In genomic region chr22:25494774-25495173, GRCh38 we compare ENCODE assay signal across 12 cellular contexts.
DNase-seq lines count a peak whose midpoint lies in the region; ATAC-seq and TF ChIP-seq lines count a peak whose summit lies in the region.
"Had no signal": no experiment of that assay in that cellular context is flagged by ENCODE, and none has a peak within 500 bp of the region (broad histone marks: within the 10 kb centered on the region; RNA-seq: fewer than 3 reads in every experiment).

No MANE protein-coding gene starts in this region.

- TF ChIP-seq POLR2A in transverse colon (IDR thresholded peaks at IDR 0.05) = no peak

- H3K27ac ChIP-seq in transverse colon = no peak overlapping the region
- H3K27ac ChIP-seq: BLaER1 treated with 17β-estradiol and CSF1 and Interleukin-3, amounts not matched to agents 10 nM and 100 nM; left ventricle myocardium inferior had no signal

- peak; percentile 50 for DNase-seq in GM10266 (ENCODE audit: extremely low spot score)
- no peak for DNase-seq in activated B cell treated with CpG ODN at 0.5 μM for 24 hours
- no peak for DNase-seq in COLO829 (ENCODE audit: low spot score)
- no peak for DNase-seq in KG1 (lab: John Stamatoyannopoulos, UW)
- DNase-seq in cortex of kidney (lab: John Stamatoyannopoulos, UW) = no peak
- DNase-seq in transverse colon = no peak
- DNase-seq: left ventricle myocardium inferior, NCI-H1436 treated with DMSO at 0.1 percent for 48 hours, Right ventricle myocardium superior had no signal

- peak; percentile 75 for ATAC-seq in GM19438 (IDR thresholded peaks at IDR 0.05; ENCODE audit: low read depth, unreplicated experiment)
- ATAC-seq in HG03280 (IDR thresholded peaks at IDR 0.05; ENCODE audit: unreplicated experiment) = peak; percentile 55
- ATAC-seq in activated B cell treated with CpG ODN at 0.5 μM for 24 hours (ENCODE audit: low read depth) = peak; percentile 67

- no peak overlapping the region for H3K4me3 Mint-ChIP-seq in activated B cell treated with CpG ODN at 0.5 μM for 24 hours

- peaks cover 7% of the 10 kb centered on the region for H3K36me3 Mint-ChIP-seq in activated B cell treated with CpG ODN at 0.5 μM for 24 hours (ENCODE audit: low read depth)

- no peak overlapping the region for H3K27ac Mint-ChIP-seq in activated B cell treated with CpG ODN at 0.5 μM for 24 hours

- H3K27me3 ChIP-seq in transverse colon = no peaks in the 10 kb centered on the region
- H3K27me3 ChIP-seq: BLaER1 treated with 17β-estradiol and CSF1 and Interleukin-3, amounts not matched to agents 10 nM and 100 nM had no signal

- POLR2A ChIA-PET in activated B cell treated with CpG ODN at 0.5 μM for 24 hours (lab: Charles Lee) = interaction anchor here (1.0 kb wide), 1 partner anchor 50 kb away, joined by 3 read pairs; no protein-coding TSS in a partner anchor

- peaks cover 4% of the 10 kb centered on the region for H3K9me3 Mint-ChIP-seq in activated B cell treated with CpG ODN at 0.5 μM for 24 hours

- no peaks in the 10 kb centered on the region for H3K36me3 ChIP-seq in transverse colon
- H3K36me3 ChIP-seq: left ventricle myocardium inferior had no signal

- in situ Hi-C loops in transverse colon (cut with MboI; ENCODE audit: low pct_ligation_motif_present in 1 of 4, low pct_unique_long_range_greater_than_20kb in 1 of 4, low sequenced_read_pairs in 3 of 4) = no loop called here

- no peaks in the 10 kb centered on the region for H3K4me1 ChIP-seq in transverse colon
- H3K4me1 ChIP-seq: left ventricle myocardium inferior had no signal

- TF ChIP-seq CTCF in GM10266 (IDR thresholded peaks at IDR 0.05; ENCODE audit: control insufficient read depth, insufficient read depth, low read depth, missing control alignments) (no peak), activated B cell treated with CpG ODN at 0.5 μM for 24 hours (IDR thresholded peaks at IDR 0.05) (no peak), transverse colon (IDR thresholded peaks at IDR 0.05) (no peak)

- no peaks in the 10 kb centered on the region for H3K9me3 ChIP-seq in transverse colon
- H3K9me3 ChIP-seq: left ventricle myocardium inferior had no signal

- no peak for TF ChIP-seq EP300 in transverse colon (IDR thresholded peaks at IDR 0.05; ENCODE audit: low read depth)

- CTCF ChIA-PET in activated B cell treated with CpG ODN at 0.5 μM for 24 hours (lab: Charles Lee) = no interaction called here

- peaks cover 5% of the 10 kb centered on the region for H3K4me1 Mint-ChIP-seq in activated B cell treated with CpG ODN at 0.5 μM for 24 hours

- WGBS in transverse colon (ENCODE audit: low coverage in 1 of 2), 2 donors = 67 to 76% methylated on average over 3 of the region's 3 CpGs

- H3K4me3 ChIP-seq in transverse colon = no peak overlapping the region
- H3K4me3 ChIP-seq: BLaER1 treated with 17β-estradiol and CSF1 and Interleukin-3, amounts not matched to agents 10 nM and 100 nM; left ventricle myocardium inferior had no signal

- no peaks in the 10 kb centered on the region for H3K27me3 Mint-ChIP-seq in activated B cell treated with CpG ODN at 0.5 μM for 24 hours

- intact Hi-C loops in activated B cell treated with CpG ODN at 0.5 μM for 24 hours (cut with micrococcal nuclease) (no loop called here), transverse colon (cut with DNase I; ENCODE audit: low total_unique reads) (no loop called here)
